In genomic region chr1:57945045-57945444, GRCh38 we compare ENCODE assay signal across 40 cellular contexts.
"Had no signal": no experiment of that assay in that cellular context is flagged by ENCODE, and none has a peak within 500 bp of the region (broad histone marks: within the 10 kb centered on the region; RNA-seq: fewer than 3 reads in every experiment).

No MANE protein-coding gene starts in this region.

- H3K27me3 ChIP-seq: adrenal gland, ascending aorta, body of pancreas, brain microvascular endothelial cell, breast epithelium, cardiac muscle cell had no signal

- FAIRE-seq: astrocyte had no signal

- H3K9me3 ChIP-seq: adrenal gland, ascending aorta, body of pancreas had no signal

- H3K36me3 ChIP-seq: adrenal gland, ascending aorta, brain microvascular endothelial cell, breast epithelium, cardiac muscle cell had no signal

- H3K36me3 Mint-ChIP-seq: activated naive CD4-positive, alpha-beta T cell treated with anti-CD3 and anti-CD28 coated beads, Interleukin-2, amount 10 ng/mL, durations not matched to agents 7 days and 5 days; activated naive CD4-positive, alpha-beta T cell treated with anti-CD3 and anti-CD28 coated beads, Interleukin-2, amount 50 U/mL, for 24 hours; activated naive CD4-positive, alpha-beta T cell treated with anti-CD3 and anti-CD28 coated beads, Interleukin-2, amount 50 U/mL, for 72 hours; activated naive CD8-positive, alpha-beta T cell; activated naive CD8-positive, alpha-beta T cell treated with anti-CD3 and anti-CD28 coated beads for 36 hours; activated naive CD8-positive, alpha-beta T cell treated with anti-CD3 and anti-CD28 coated beads, Interleukin-2, amount 10 ng/mL, durations not matched to agents 7 days and 5 days; brain had no signal

- H3K27me3 Mint-ChIP-seq: activated naive CD4-positive, alpha-beta T cell treated with anti-CD3 and anti-CD28 coated beads, Interleukin-2, amount 10 ng/mL, durations not matched to agents 7 days and 5 days; activated naive CD4-positive, alpha-beta T cell treated with anti-CD3 and anti-CD28 coated beads, Interleukin-2, amount 50 U/mL, for 24 hours; activated naive CD8-positive, alpha-beta T cell treated with anti-CD3 and anti-CD28 coated beads, Interleukin-2, amount 10 ng/mL, durations not matched to agents 7 days and 5 days; activated naive CD8-positive, alpha-beta T cell treated with anti-CD3 and anti-CD28 coated beads, Interleukin-2, amount 50 U/mL, for 24 hours; activated T-cell treated with anti-CD3 and anti-CD28 coated beads, Interleukin-2, amount 50 U/mL, for 24 hours; activated T-helper 17 cell treated with anti-CD3 and anti-CD28 coated beads, Interleukin-2, amount 50 U/mL, for 72 hours; central memory CD8-positive, alpha-beta T cell had no signal

- H3K27ac ChIP-seq: adrenal gland, ascending aorta, body of pancreas, brain microvascular endothelial cell, breast epithelium, cardiac muscle cell had no signal

- H3K9me3 Mint-ChIP-seq: activated naive CD4-positive, alpha-beta T cell treated with anti-CD3 and anti-CD28 coated beads, Interleukin-2, amount 10 ng/mL, durations not matched to agents 7 days and 5 days; activated naive CD4-positive, alpha-beta T cell treated with anti-CD3 and anti-CD28 coated beads, Interleukin-2, amount 50 U/mL, for 24 hours; activated naive CD8-positive, alpha-beta T cell treated with anti-CD3 and anti-CD28 coated beads for 36 hours; activated naive CD8-positive, alpha-beta T cell treated with anti-CD3 and anti-CD28 coated beads, Interleukin-2, amount 50 U/mL, for 24 hours; activated T-cell treated with anti-CD3 and anti-CD28 coated beads, Interleukin-2, amount 50 U/mL, for 24 hours; activated T-cell treated with anti-CD3 and anti-CD28 coated beads, Interleukin-2, amount 50 U/mL, for 4 hours; activated T-helper 1 cell treated with anti-CD3 and anti-CD28 coated beads, Interleukin-12 subunit alpha, Interleukin-12 subunit beta, Interleukin-2, Interleukin-4 antibody, amounts not matched to agents 30 ng/mL and 10 ng/mL and 1 ng/mL, durations not matched to agents 14 hours and 24 hours and 36 hours; activated T-helper 17 cell treated with anti-CD3 and anti-CD28 coated beads, Interleukin-2, amount 50 U/mL, for 72 hours; activated T-helper 2 cell treated with anti-CD3 and anti-CD28 coated beads, Interferon-gamma antibody, Interleukin-2, Interleukin-4, amounts not matched to agents 10 μg/mL and 5 μg/mL and 100 μg/mL, durations not matched to agents 14 hours and 24 hours and 36 hours; brain; central memory CD8-positive, alpha-beta T cell had no signal

- H3K4me3 Mint-ChIP-seq: activated naive CD4-positive, alpha-beta T cell treated with anti-CD3 and anti-CD28 coated beads for 36 hours; activated naive CD4-positive, alpha-beta T cell treated with anti-CD3 and anti-CD28 coated beads, Interleukin-2, amount 10 ng/mL, durations not matched to agents 7 days and 5 days; activated naive CD4-positive, alpha-beta T cell treated with anti-CD3 and anti-CD28 coated beads, Interleukin-2, amount 50 U/mL, for 24 hours; activated naive CD8-positive, alpha-beta T cell; activated naive CD8-positive, alpha-beta T cell treated with anti-CD3 and anti-CD28 coated beads for 36 hours; activated naive CD8-positive, alpha-beta T cell treated with anti-CD3 and anti-CD28 coated beads, Interleukin-2, amount 10 ng/mL, durations not matched to agents 7 days and 5 days; activated naive CD8-positive, alpha-beta T cell treated with anti-CD3 and anti-CD28 coated beads, Interleukin-2, amount 50 U/mL, for 24 hours; activated T-cell treated with anti-CD3 and anti-CD28 coated beads, Interleukin-2, amount 50 U/mL, for 24 hours; activated T-cell treated with anti-CD3 and anti-CD28 coated beads, Interleukin-2, amount 50 U/mL, for 4 hours; activated T-cell treated with anti-CD3 and anti-CD28 coated beads, Interleukin-2, amount 50 U/mL, for 72 hours; activated T-helper 1 cell treated with anti-CD3 and anti-CD28 coated beads, Interleukin-12 subunit alpha, Interleukin-12 subunit beta, Interleukin-2, Interleukin-4 antibody, amounts not matched to agents 30 ng/mL and 10 ng/mL and 1 ng/mL, durations not matched to agents 14 hours and 24 hours and 36 hours; activated T-helper 17 cell treated with anti-CD3 and anti-CD28 coated beads, Interleukin-2, amount 50 U/mL, for 72 hours; brain; central memory CD8-positive, alpha-beta T cell had no signal

- H3K4me1 ChIP-seq: adrenal gland, ascending aorta, body of pancreas, breast epithelium had no signal

- DNase-seq: activated effector memory CD4-positive, alpha-beta T cell treated with anti-CD3 and anti-CD28 coated beads, Interleukin-2, amount 50 U/mL, for 16 hours; activated effector memory CD4-positive, alpha-beta T cell treated with Interleukin-2 at 50 U/mL for 16 hours; activated gamma-delta T cell; activated gamma-delta T cell treated with Interleukin-2 at 50 U/mL for 16 hours; activated naive CD4-positive, alpha-beta T cell; activated naive CD4-positive, alpha-beta T cell treated with anti-CD3 and anti-CD28 coated beads for 36 hours; activated naive CD4-positive, alpha-beta T cell treated with anti-CD3 and anti-CD28 coated beads, Interleukin-2, amount 10 ng/mL, durations not matched to agents 7 days and 5 days; activated naive CD4-positive, alpha-beta T cell treated with anti-CD3 and anti-CD28 coated beads, Interleukin-2, amount 50 U/mL, for 16 hours; activated naive CD4-positive, alpha-beta T cell treated with Interleukin-2 at 50 U/mL for 16 hours; activated naive CD8-positive, alpha-beta T cell treated with anti-CD3 and anti-CD28 coated beads for 36 hours; activated naive CD8-positive, alpha-beta T cell treated with anti-CD3 and anti-CD28 coated beads, Interleukin-2, amount 10 ng/mL, durations not matched to agents 7 days and 5 days; activated naive CD8-positive, alpha-beta T cell treated with anti-CD3 and anti-CD28 coated beads, Interleukin-2, amount 50 U/mL, for 24 hours; activated T-cell treated with anti-CD3 and anti-CD28 coated beads for 4 hours; activated T-cell treated with anti-CD3 and anti-CD28 coated beads, Interleukin-2, amount 50 U/mL, for 1 hour; activated T-cell treated with anti-CD3 and anti-CD28 coated beads, Interleukin-2, amount 50 U/mL, for 24 hours; activated T-cell treated with anti-CD3 and anti-CD28 coated beads, Interleukin-2, amount 50 U/mL, for 4 hours; activated T-cell treated with anti-CD3 and anti-CD28 coated beads, Interleukin-2, amount 50 U/mL, for 48 hours; activated T-cell treated with anti-CD3 and anti-CD28 coated beads, Interleukin-2, amount 50 U/mL, for 72 hours; adrenal gland; amniotic stem cell; amygdala; anterior cingulate cortex; aorta; body of pancreas; brain microvascular endothelial cell; caudate nucleus; central memory CD4-positive, alpha-beta T cell; cerebellar nuclear complex had no signal

- H3K4me3 ChIP-seq: adrenal gland, ascending aorta, body of pancreas, breast epithelium, cardiac muscle cell had no signal

- ATAC-seq: activated naive CD4-positive, alpha-beta T cell treated with anti-CD3 and anti-CD28 coated beads, Interleukin-2, amount 50 U/mL, for 72 hours; activated naive CD8-positive, alpha-beta T cell treated with anti-CD3 and anti-CD28 coated beads, Interleukin-2, amount 50 U/mL, for 24 hours; activated T-cell treated with anti-CD3 and anti-CD28 coated beads, Interleukin-2, amount 50 U/mL, for 4 hours; activated T-cell treated with anti-CD3 and anti-CD28 coated beads, Interleukin-2, amount 50 U/mL, for 72 hours; activated T-helper 17 cell treated with anti-CD3 and anti-CD28 coated beads, Interleukin-2, amount 50 U/mL, for 72 hours; body of pancreas had no signal

- H3K27ac Mint-ChIP-seq: activated naive CD4-positive, alpha-beta T cell treated with anti-CD3 and anti-CD28 coated beads for 36 hours; activated naive CD4-positive, alpha-beta T cell treated with anti-CD3 and anti-CD28 coated beads, Interleukin-2, amount 10 ng/mL, durations not matched to agents 7 days and 5 days; activated naive CD4-positive, alpha-beta T cell treated with anti-CD3 and anti-CD28 coated beads, Interleukin-2, amount 50 U/mL, for 24 hours; activated naive CD4-positive, alpha-beta T cell treated with anti-CD3 and anti-CD28 coated beads, Interleukin-2, amount 50 U/mL, for 72 hours; activated naive CD8-positive, alpha-beta T cell; activated naive CD8-positive, alpha-beta T cell treated with anti-CD3 and anti-CD28 coated beads for 36 hours; activated naive CD8-positive, alpha-beta T cell treated with anti-CD3 and anti-CD28 coated beads, Interleukin-2, amount 10 ng/mL, durations not matched to agents 7 days and 5 days; activated naive CD8-positive, alpha-beta T cell treated with anti-CD3 and anti-CD28 coated beads, Interleukin-2, amount 50 U/mL, for 24 hours; activated T-cell treated with anti-CD3 and anti-CD28 coated beads, Interleukin-2, amount 50 U/mL, for 24 hours; activated T-cell treated with anti-CD3 and anti-CD28 coated beads, Interleukin-2, amount 50 U/mL, for 72 hours; activated T-helper 1 cell treated with anti-CD3 and anti-CD28 coated beads, Interleukin-12 subunit alpha, Interleukin-12 subunit beta, Interleukin-2, Interleukin-4 antibody, amounts not matched to agents 30 ng/mL and 10 ng/mL and 1 ng/mL, durations not matched to agents 14 hours and 24 hours and 36 hours; activated T-helper 17 cell treated with anti-CD3 and anti-CD28 coated beads, Interleukin-2, amount 50 U/mL, for 72 hours; activated T-helper 2 cell treated with anti-CD3 and anti-CD28 coated beads, Interferon-gamma antibody, Interleukin-2, Interleukin-4, amounts not matched to agents 10 μg/mL and 5 μg/mL and 100 μg/mL, durations not matched to agents 14 hours and 24 hours and 36 hours; brain had no signal

- H3K4me1 Mint-ChIP-seq: activated naive CD4-positive, alpha-beta T cell treated with anti-CD3 and anti-CD28 coated beads, Interleukin-2, amount 10 ng/mL, durations not matched to agents 7 days and 5 days; activated naive CD4-positive, alpha-beta T cell treated with anti-CD3 and anti-CD28 coated beads, Interleukin-2, amount 50 U/mL, for 24 hours; activated naive CD8-positive, alpha-beta T cell treated with anti-CD3 and anti-CD28 coated beads for 36 hours; activated naive CD8-positive, alpha-beta T cell treated with anti-CD3 and anti-CD28 coated beads, Interleukin-2, amount 10 ng/mL, durations not matched to agents 7 days and 5 days; activated naive CD8-positive, alpha-beta T cell treated with anti-CD3 and anti-CD28 coated beads, Interleukin-2, amount 50 U/mL, for 24 hours; activated T-helper 17 cell treated with anti-CD3 and anti-CD28 coated beads, Interleukin-2, amount 50 U/mL, for 72 hours; brain; central memory CD8-positive, alpha-beta T cell had no signal
